8 cellular contexts compared by ENCODE assay signal in the genomic region with DNA sequence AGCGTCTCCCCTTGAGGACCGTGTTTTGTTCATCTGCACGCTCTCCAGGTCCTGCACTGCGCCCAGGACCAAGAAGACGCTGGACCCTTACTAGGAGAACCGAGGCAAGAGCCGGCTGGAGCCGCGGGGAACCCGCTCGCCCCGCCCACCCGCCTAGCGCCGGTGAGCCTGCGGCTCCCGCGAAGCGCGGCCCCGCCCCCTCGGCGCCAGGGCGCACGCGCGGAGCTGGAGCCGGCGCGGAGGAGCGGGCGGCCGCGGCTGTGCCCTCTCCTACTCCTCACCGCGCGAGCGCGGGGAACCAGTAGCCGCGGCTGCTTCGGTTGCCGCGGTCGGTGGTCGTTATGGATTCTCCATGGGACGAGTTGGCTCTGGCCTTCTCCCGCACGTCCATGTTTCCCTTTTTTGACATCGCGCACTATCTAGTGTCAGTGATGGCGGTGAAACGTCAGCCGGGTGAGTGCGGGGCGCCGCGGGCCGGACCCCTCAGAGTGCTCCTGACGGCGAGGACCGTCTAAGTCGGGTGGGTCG. TPM values are rescaled to one million over a fixed set of nuclear protein-coding genes. Genes with fewer than 3 reads are reported as not detected.
DNase-seq lines count a peak whose midpoint lies in the region; ATAC-seq lines count a peak whose summit lies in the region.

A gene with protein sequence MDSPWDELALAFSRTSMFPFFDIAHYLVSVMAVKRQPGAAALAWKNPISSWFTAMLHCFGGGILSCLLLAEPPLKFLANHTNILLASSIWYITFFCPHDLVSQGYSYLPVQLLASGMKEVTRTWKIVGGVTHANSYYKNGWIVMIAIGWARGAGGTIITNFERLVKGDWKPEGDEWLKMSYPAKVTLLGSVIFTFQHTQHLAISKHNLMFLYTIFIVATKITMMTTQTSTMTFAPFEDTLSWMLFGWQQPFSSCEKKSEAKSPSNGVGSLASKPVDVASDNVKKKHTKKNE (plus strand): TSS at position 222 of the 528 bp plus-strand sequence. CDS start 120 bp downstream, at position 342.

- peak within 1 kb of the TSS; percentile 71 for H3K27ac ChIP-seq in effector memory CD4-positive, alpha-beta T cell (ENCODE audit: insufficient read depth, low read length, poor library complexity, severe bottlenecking)
- H3K27ac ChIP-seq in mesenchymal stem cell (ENCODE audit: low read length, poor library complexity, severe bottlenecking) = no peak within 1 kb of the TSS

- DNase-seq in CD1c-positive myeloid dendritic cell (ENCODE audit: extremely low spot score) = peak; percentile 92
- DNase-seq in NCI-H526 treated with DMSO at 0.1 percent for 48 hours (lab: John Stamatoyannopoulos, UW) = peak; percentile 48
- DNase-seq in activated CD4-positive, alpha-beta memory T cell treated with anti-CD3 and anti-CD28 coated beads, Interleukin-2, amount 10 ng/mL, durations not matched to agents 7 days and 5 days = peak; percentile 80
- DNase-seq in effector memory CD4-positive, alpha-beta T cell = peak; percentile 51 to 69 (median 62)
- peak; percentile 77 for DNase-seq in mesenchymal stem cell
- DNase-seq in stimulated activated CD8-positive, alpha-beta memory T cell treated with anti-CD3 and anti-CD28 coated beads, Interleukin-12 subunit alpha, Interleukin-12 subunit beta, amount 100 ng/mL, for 24 hours (ENCODE audit: extremely low read depth) = peak; percentile 54

- H3K4me3 Mint-ChIP-seq in activated CD4-positive, alpha-beta memory T cell treated with anti-CD3 and anti-CD28 coated beads, Interleukin-2, amount 10 ng/mL, durations not matched to agents 7 days and 5 days = peak within 1 kb of the TSS; percentile 81

- peak within 1 kb of the TSS; percentile 67 for H3K4me3 ChIP-seq in effector memory CD4-positive, alpha-beta T cell (ENCODE audit: insufficient read depth, low read depth, low read length, poor library complexity, severe bottlenecking)
- peak within 1 kb of the TSS; percentile 71 to 88 for H3K4me3 ChIP-seq in mesenchymal stem cell (ENCODE audit: insufficient read depth in 1 of 2, low read depth in 1 of 2, low read length in 2 of 2)

- H3K27ac Mint-ChIP-seq in activated CD4-positive, alpha-beta memory T cell treated with anti-CD3 and anti-CD28 coated beads, Interleukin-2, amount 10 ng/mL, durations not matched to agents 7 days and 5 days = peak within 1 kb of the TSS; percentile 52

- peaks cover 8% of the 10 kb centered on the region for H3K27me3 ChIP-seq in effector memory CD4-positive, alpha-beta T cell (replicated peaks; ENCODE audit: control insufficient read depth, insufficient read depth, low read length, poor library complexity, severe bottlenecking)
- peaks cover 14 to 20% of the 10 kb centered on the region in 2 experiments for H3K27me3 ChIP-seq in mesenchymal stem cell (ENCODE audit: control insufficient read depth in 1 of 2, insufficient read depth in 1 of 2, low read length in 2 of 2)

- no peaks in the 10 kb centered on the region for H3K36me3 ChIP-seq in effector memory CD4-positive, alpha-beta T cell (ENCODE audit: control insufficient read depth, insufficient read depth, low read length)
- no peaks in the 10 kb centered on the region for H3K36me3 ChIP-seq in mesenchymal stem cell (ENCODE audit: control insufficient read depth in 1 of 2, insufficient read depth in 2 of 2, low read depth in 1 of 2, low read length in 2 of 2)

- peak within 1 kb of the TSS; percentile 70 to 79 for H3K18ac ChIP-seq in mesenchymal stem cell (ENCODE audit: low read depth in 1 of 2, low read length in 2 of 2)

- peaks cover 15% of the 10 kb centered on the region for H3K4me1 Mint-ChIP-seq in activated CD4-positive, alpha-beta memory T cell treated with anti-CD3 and anti-CD28 coated beads, Interleukin-2, amount 10 ng/mL, durations not matched to agents 7 days and 5 days

- peak within 1 kb of the TSS in 1 of 2 experiments; percentile 60 for H3K23ac ChIP-seq in mesenchymal stem cell (ENCODE audit: low read length in 2 of 2)

- peak within 1 kb of the TSS; percentile 95 for H3K4me2 ChIP-seq in mesenchymal stem cell (ENCODE audit: low read length, poor library complexity, severe bottlenecking)

- no peak within 1 kb of the TSS for H2AK5ac ChIP-seq in mesenchymal stem cell (ENCODE audit: low read length, severe bottlenecking)

- H3K79me1 ChIP-seq in mesenchymal stem cell (replicated peaks; ENCODE audit: low read length, poor library complexity, severe bottlenecking) = peaks cover 6% of the 10 kb centered on the region

- peak within 1 kb of the TSS; percentile 83 for H2BK15ac ChIP-seq in mesenchymal stem cell (ENCODE audit: low read depth, poor library complexity, severe bottlenecking)

- peak within 1 kb of the TSS in 1 of 2 experiments; percentile 34 for H3K4ac ChIP-seq in mesenchymal stem cell (ENCODE audit: low read depth in 1 of 2, low read length in 2 of 2)

- H4K91ac ChIP-seq in mesenchymal stem cell (ENCODE audit: low read length) = peak within 1 kb of the TSS; percentile 68

- H3K9me3 Mint-ChIP-seq in activated CD4-positive, alpha-beta memory T cell treated with anti-CD3 and anti-CD28 coated beads, Interleukin-2, amount 10 ng/mL, durations not matched to agents 7 days and 5 days = no peaks in the 10 kb centered on the region

- H2AFZ ChIP-seq in mesenchymal stem cell (ENCODE audit: low read depth, low read length) = peak within 1 kb of the TSS; percentile 77

- H2BK120ac ChIP-seq in mesenchymal stem cell (ENCODE audit: low read depth, low read length) = no peak within 1 kb of the TSS

- H3K9ac ChIP-seq in mesenchymal stem cell (ENCODE audit: low read length) = peak within 1 kb of the TSS; percentile 91

- no peaks in the 10 kb centered on the region for H3K36me3 Mint-ChIP-seq in activated CD4-positive, alpha-beta memory T cell treated with anti-CD3 and anti-CD28 coated beads, Interleukin-2, amount 10 ng/mL, durations not matched to agents 7 days and 5 days (ENCODE audit: low read depth)

- H3K27me3 Mint-ChIP-seq in activated CD4-positive, alpha-beta memory T cell treated with anti-CD3 and anti-CD28 coated beads, Interleukin-2, amount 10 ng/mL, durations not matched to agents 7 days and 5 days = peaks cover 22% of the 10 kb centered on the region

- no peak within 1 kb of the TSS for H2BK5ac ChIP-seq in mesenchymal stem cell (ENCODE audit: low read depth, low read length, poor library complexity, severe bottlenecking)

- ATAC-seq in GM19324 (IDR thresholded peaks at IDR 0.05; ENCODE audit: low FRiP score, unreplicated experiment) = peak; percentile 85
- peak; percentile 70 for ATAC-seq in HG03442 (IDR thresholded peaks at IDR 0.05; ENCODE audit: unreplicated experiment)

- peak within 1 kb of the TSS in 1 of 2 experiments; percentile 51 for H2BK12ac ChIP-seq in mesenchymal stem cell (ENCODE audit: low read length in 2 of 2)

- peaks cover 7% of the 10 kb centered on the region for H3K4me1 ChIP-seq in effector memory CD4-positive, alpha-beta T cell (ENCODE audit: control insufficient read depth, insufficient read depth, low read length, poor library complexity, severe bottlenecking)
- H3K4me1 ChIP-seq in mesenchymal stem cell (ENCODE audit: control insufficient read depth, insufficient read depth, low read depth, low read length) = peaks cover 2% of the 10 kb centered on the region

- H3K9me3 ChIP-seq in effector memory CD4-positive, alpha-beta T cell (ENCODE audit: control insufficient read depth, low read length) = no peaks in the 10 kb centered on the region
- no peaks in the 10 kb centered on the region for H3K9me3 ChIP-seq in mesenchymal stem cell (ENCODE audit: control insufficient read depth, low read length)

- CTCF ChIA-PET in activated CD4-positive, alpha-beta memory T cell treated with anti-CD3 and anti-CD28 coated beads, Interleukin-2, amount 10 ng/mL, durations not matched to agents 7 days and 5 days (lab: Charles Lee) = interaction anchor here (0.6 to 2.0 kb wide), 5 partner anchors 14 to 187 kb away, joined by 3 to 15 read pairs (median 4); no protein-coding TSS in a partner anchor

- peak within 1 kb of the TSS; percentile 64 for H4K8ac ChIP-seq in mesenchymal stem cell (ENCODE audit: low read length)

- H3K14ac ChIP-seq in mesenchymal stem cell (ENCODE audit: low read length in 2 of 2) = peak within 1 kb of the TSS in 1 of 2 experiments; percentile 61

- POLR2A ChIA-PET in activated CD4-positive, alpha-beta memory T cell treated with anti-CD3 and anti-CD28 coated beads, Interleukin-2, amount 10 ng/mL, durations not matched to agents 7 days and 5 days (lab: Charles Lee) = interaction anchor here (0.7 kb wide), 1 partner anchor 20 kb away, joined by 3 read pairs; no protein-coding TSS in a partner anchor

- under 1% methylated on average over 64 of the region's 64 CpGs for whole genome bisulfite sequencing in mesenchymal stem cell

RNA-seq across cellular contexts. Expression of the gene that starts here (rescaled TPM):
- 1 to 10 TPM; 8.1 to 9.2 TPM for total RNA-seq in activated CD4-positive, alpha-beta memory T cell treated with anti-CD3 and anti-CD28 coated beads, Interleukin-2, amount 10 ng/mL, durations not matched to agents 7 days and 5 days
- 12.8 TPM for polyA plus RNA-seq in mesenchymal stem cell (2013, experiment 1 of 2)
- polyA plus RNA-seq in mesenchymal stem cell (2013, experiment 2 of 2) = 15.2 TPM
